Comparison of ENCODE assay signal across 30 cellular contexts in the genomic region with DNA sequence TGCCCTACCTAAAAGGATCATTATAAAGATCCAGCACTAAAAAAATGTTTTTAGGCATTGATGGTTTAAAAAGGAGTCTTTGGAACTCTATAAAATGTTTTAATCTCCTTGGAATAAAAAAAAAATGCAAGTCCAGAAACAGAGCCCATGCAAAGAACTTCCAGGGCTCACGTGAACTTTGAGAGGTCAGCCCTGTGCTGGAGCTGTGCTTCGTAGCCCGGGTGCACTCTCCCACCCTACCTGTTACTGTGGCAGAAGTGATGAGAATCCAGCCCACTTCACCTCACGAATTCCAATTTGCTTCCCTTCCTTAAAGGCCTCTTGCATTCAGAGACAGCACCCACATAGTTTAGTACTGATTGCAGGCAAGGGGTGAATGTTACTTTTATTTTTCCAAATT.
"Had no signal": no experiment of that assay in that cellular context is flagged by ENCODE, and none has a peak within 500 bp of the region (broad histone marks: within the 10 kb centered on the region; RNA-seq: fewer than 3 reads in every experiment).

No MANE protein-coding gene starts in this region.

- H3K4me3 ChIP-seq: neural progenitor cell, pancreas, prostate gland, right lobe of liver, sigmoid colon, skin epidermis, smooth muscle cell, spleen, suprapubic skin, testis, tibial artery, transverse colon, upper lobe of left lung, vagina had no signal

- H3K27ac ChIP-seq: neural progenitor cell, neutrophil, pancreas, prostate gland, right lobe of liver, sigmoid colon, skin epidermis, spleen, suprapubic skin, testis, tibial artery, transverse colon, upper lobe of left lung, vagina had no signal

- H3K36me3 ChIP-seq: neural progenitor cell, neutrophil, pancreas, prostate gland, right lobe of liver, sigmoid colon, spleen, suprapubic skin, tibial artery, transverse colon, upper lobe of left lung, vagina had no signal

- H3K4me2 ChIP-seq: neural progenitor cell, smooth muscle cell had no signal

- H3K4me1 ChIP-seq: pancreas, prostate gland, right lobe of liver, sigmoid colon, spleen, suprapubic skin, testis, tibial artery, transverse colon, upper lobe of left lung, vagina had no signal

- H3K4me3 Mint-ChIP-seq: naive thymus-derived CD4-positive, alpha-beta T cell; natural killer cell; nephron; neural progenitor cell; stimulated activated memory B cell treated with anti-CD40 and anti-IgM and Interleukin-4, amounts not matched to agents 10 μg/mL and 1 μg/mL and 100 μg/mL, for 72 hours; stimulated activated naive CD8-positive, alpha-beta T cell treated with anti-CD3 and anti-CD28 coated beads, Interleukin-15, amount 100 ng/mL, for 72 hours had no signal

- H3K27me3 Mint-ChIP-seq: stimulated activated naive CD8-positive, alpha-beta T cell treated with anti-CD3 and anti-CD28 coated beads, Interleukin-15, amount 100 ng/mL, for 72 hours had no signal

- H2AFZ ChIP-seq: neural progenitor cell had no signal

- H3K27me3 ChIP-seq: neural progenitor cell, neutrophil, pancreas, right lobe of liver, sigmoid colon, spleen, suprapubic skin, testis, tibial artery, transverse colon, upper lobe of left lung, vagina had no signal

- H3K9me3 ChIP-seq: neutrophil, pancreas, prostate gland, right lobe of liver, sigmoid colon, spleen, suprapubic skin, testis, tibial artery, transverse colon, upper lobe of left lung, vagina had no signal

- H3K9ac ChIP-seq: neural progenitor cell had no signal

- H3K36me3 Mint-ChIP-seq: naive thymus-derived CD4-positive, alpha-beta T cell; natural killer cell; neural progenitor cell; stimulated activated memory B cell treated with anti-CD40 and anti-IgM and Interleukin-4, amounts not matched to agents 10 μg/mL and 1 μg/mL and 100 μg/mL, for 72 hours had no signal

- ATAC-seq: naive thymus-derived CD4-positive, alpha-beta T cell; natural killer cell; pancreas; right cardiac atrium; right lobe of liver; stimulated activated memory B cell treated with anti-CD40 and anti-IgM and Interleukin-4, amounts not matched to agents 10 μg/mL and 1 μg/mL and 100 μg/mL, for 72 hours; stimulated activated naive CD8-positive, alpha-beta T cell treated with anti-CD3 and anti-CD28 coated beads, Interleukin-15, amount 100 ng/mL, for 72 hours; stimulated activated naive CD8-positive, alpha-beta T cell treated with anti-CD3 and anti-CD28 coated beads, Interleukin-15, Interleukin-2, amounts not matched to agents 100 U/mL and 50 U/mL, for 24 hours had no signal

- H3K9me3 Mint-ChIP-seq: naive thymus-derived CD4-positive, alpha-beta T cell; natural killer cell; stimulated activated memory B cell treated with anti-CD40 and anti-IgM and Interleukin-4, amounts not matched to agents 10 μg/mL and 1 μg/mL and 100 μg/mL, for 72 hours; stimulated activated naive CD8-positive, alpha-beta T cell treated with anti-CD3 and anti-CD28 coated beads, Interleukin-15, amount 100 ng/mL, for 72 hours had no signal

- H3K4me1 Mint-ChIP-seq: natural killer cell; stimulated activated memory B cell treated with anti-CD40 and anti-IgM and Interleukin-4, amounts not matched to agents 10 μg/mL and 1 μg/mL and 100 μg/mL, for 72 hours; stimulated activated naive CD8-positive, alpha-beta T cell treated with anti-CD3 and anti-CD28 coated beads, Interleukin-15, amount 100 ng/mL, for 72 hours had no signal

- H3K27ac Mint-ChIP-seq: naive thymus-derived CD4-positive, alpha-beta T cell; natural killer cell; neural progenitor cell; stimulated activated memory B cell treated with anti-CD40 and anti-IgM and Interleukin-4, amounts not matched to agents 10 μg/mL and 1 μg/mL and 100 μg/mL, for 72 hours; stimulated activated naive CD8-positive, alpha-beta T cell treated with anti-CD3 and anti-CD28 coated beads, Interleukin-15, amount 100 ng/mL, for 72 hours had no signal

- DNase-seq: naive thymus-derived CD4-positive, alpha-beta T cell; natural killer cell; nucleus accumbens; pancreas; right cardiac atrium; right lobe of liver; sigmoid colon; spleen; stimulated activated CD4-positive, alpha-beta T cell treated with anti-CD3 and anti-CD28 coated beads, Interleukin-12 subunit alpha, Interleukin-12 subunit beta, amount 100 ng/mL, for 4 hours; stimulated activated CD4-positive, alpha-beta T cell treated with anti-CD3 and anti-CD28 coated beads, Interleukin-1b, Interleukin-23, amount 100 ng/mL, for 48 hours; stimulated activated CD4-positive, alpha-beta T cell treated with anti-CD3 and anti-CD28 coated beads, Interleukin-4, amount 100 ng/mL, for 1 hour; stimulated activated CD4-positive, alpha-beta T cell treated with anti-CD3 and anti-CD28 coated beads, Interleukin-4, amount 100 ng/mL, for 4 hours; stimulated activated CD8-positive, alpha-beta memory T cell treated with anti-CD3 and anti-CD28 coated beads, Interleukin-4, amount 100 ng/mL, for 48 hours; stimulated activated naive CD4-positive, alpha-beta T cell; stimulated activated naive CD8-positive, alpha-beta T cell treated with anti-CD3 and anti-CD28 coated beads, Interleukin-15, amount 100 ng/mL, for 72 hours; stimulated activated naive CD8-positive, alpha-beta T cell treated with anti-CD3 and anti-CD28 coated beads, Interleukin-15, Interleukin-2, amounts not matched to agents 100 U/mL and 50 U/mL, for 24 hours; substantia nigra; testis; tibial artery; transverse colon; upper lobe of left lung had no signal
